23 cellular contexts compared by ENCODE assay signal in genomic region chr1:23140940-23141596, GRCh38.
"Had no signal": no experiment of that assay in that cellular context is flagged by ENCODE, and none has a peak within 500 bp of the region (broad histone marks: within the 10 kb centered on the region; RNA-seq: fewer than 3 reads in every experiment).

No MANE protein-coding gene starts in this region.

- H3K36me3 ChIP-seq: right atrium auricular region, suprapubic skin had no signal

- ATAC-seq: activated CD8-positive, alpha-beta T cell treated with anti-CD3 and anti-CD28 coated beads, Interleukin-2, amount 10 ng/mL, durations not matched to agents 7 days and 5 days; body of pancreas; naive thymus-derived CD4-positive, alpha-beta T cell; WTC11 had no signal

- H3K27ac ChIP-seq: body of pancreas, right atrium auricular region, suprapubic skin had no signal

- H3K36me3 Mint-ChIP-seq: immature natural killer cell, WTC11 had no signal

- H3K9me3 ChIP-seq: body of pancreas, right atrium auricular region, suprapubic skin had no signal

- H3K4me3 Mint-ChIP-seq: activated CD8-positive, alpha-beta T cell treated with anti-CD3 and anti-CD28 coated beads, Interleukin-2, amount 10 ng/mL, durations not matched to agents 7 days and 5 days; immature natural killer cell; naive thymus-derived CD4-positive, alpha-beta T cell; T-helper 1 cell treated with Interleukin-12 subunit alpha and Interleukin-12 subunit beta and Interleukin-4 antibody, amounts not matched to agents 30 μg/mL and 1 μg/mL, for 36 hours; WTC11 had no signal

- DNase-seq: activated CD4-positive, alpha-beta T cell treated with anti-CD3 and anti-CD28 coated beads for 48 hours; activated CD8-positive, alpha-beta memory T cell treated with anti-CD3 and anti-CD28 coated beads, Interleukin-2, amount 50 U/mL, for 4 hours; activated CD8-positive, alpha-beta T cell treated with anti-CD3 and anti-CD28 coated beads, Interleukin-2, amount 10 ng/mL, durations not matched to agents 7 days and 5 days; activated gamma-delta T cell; activated T-cell treated with anti-CD3 and anti-CD28 coated beads, Interleukin-2, amount 50 U/mL, for 48 hours; amniotic stem cell; body of pancreas; central memory CD4-positive, alpha-beta T cell; effector CD8-positive, alpha-beta T cell; foreskin melanocyte; head of caudate nucleus; immature natural killer cell; naive thymus-derived CD4-positive, alpha-beta T cell; stimulated activated CD4-positive, alpha-beta T cell treated with anti-CD3 and anti-CD28 coated beads, Interleukin-4, amount 100 ng/mL, for 24 hours; stimulated activated naive CD4-positive, alpha-beta T cell treated with Interleukin-2 at 50 U/mL for 16 hours had no signal

- H3K27me3 ChIP-seq: body of pancreas, right atrium auricular region, suprapubic skin had no signal

- H3K27ac Mint-ChIP-seq: activated CD8-positive, alpha-beta T cell treated with anti-CD3 and anti-CD28 coated beads, Interleukin-2, amount 10 ng/mL, durations not matched to agents 7 days and 5 days; progenitor cell of endocrine pancreas; T-helper 1 cell treated with Interleukin-12 subunit alpha and Interleukin-12 subunit beta and Interleukin-4 antibody, amounts not matched to agents 30 μg/mL and 1 μg/mL, for 36 hours; WTC11 had no signal

- H3K4me1 ChIP-seq: body of pancreas, suprapubic skin had no signal

- H3K27me3 Mint-ChIP-seq: naive thymus-derived CD4-positive, alpha-beta T cell; progenitor cell of endocrine pancreas had no signal

- H3K9me3 Mint-ChIP-seq: activated naive CD4-positive, alpha-beta T cell treated with anti-CD3 and anti-CD28 coated beads, Interleukin-2, amount 50 U/mL, for 72 hours; immature natural killer cell; naive thymus-derived CD4-positive, alpha-beta T cell; T-helper 1 cell treated with Interleukin-12 subunit alpha and Interleukin-12 subunit beta and Interleukin-4 antibody, amounts not matched to agents 30 μg/mL and 1 μg/mL, for 36 hours had no signal

- H3K4me3 ChIP-seq: body of pancreas, right atrium auricular region, skin epidermis, suprapubic skin had no signal

- FAIRE-seq: TTC549 had no signal
